Comparison of ENCODE assay signal across 16 cellular contexts in genomic region chr10:65275296-65275695, GRCh38.
DNase-seq lines count a peak whose midpoint lies in the region; ATAC-seq, FAIRE-seq and TF ChIP-seq lines count a peak whose summit lies in the region.
"Had no signal": no experiment of that assay in that cellular context is flagged by ENCODE, and none has a peak within 500 bp of the region (broad histone marks: within the 10 kb centered on the region; RNA-seq: fewer than 3 reads in every experiment).

No MANE protein-coding gene starts in this region.

- FAIRE-seq in bronchial epithelial cell (lab: Jason Lieb, UNC) = no peak
- FAIRE-seq: GM12878, GM18507 had no signal

- no peak for ATAC-seq in HG03460 (IDR thresholded peaks at IDR 0.05; ENCODE audit: unreplicated experiment)
- no peak for ATAC-seq in GM21619 (IDR thresholded peaks at IDR 0.05; ENCODE audit: unreplicated experiment)
- ATAC-seq: CD8-positive, alpha-beta T cell; GM12878 had no signal

- H3K4me3 ChIP-seq in bronchial epithelial cell (ENCODE audit: low read depth, low read length) = no peak overlapping the region
- H3K4me3 ChIP-seq: GM12878, HAP-1 had no signal

- H3K36me3 ChIP-seq in bronchial epithelial cell (ENCODE audit: control insufficient read depth, insufficient read depth, low read length) = no peaks in the 10 kb centered on the region
- H3K36me3 ChIP-seq: HAP-1 had no signal

- H3K27me3 ChIP-seq in bronchial epithelial cell (ENCODE audit: control insufficient read depth, insufficient read depth, low read length) = no peaks in the 10 kb centered on the region

- TF ChIP-seq CTCF in bronchial epithelial cell (IDR thresholded peaks at IDR 0.05; ENCODE audit: insufficient read depth, low read length, severe bottlenecking) = no peak

- DNase-seq in DMS53 (lab: John Stamatoyannopoulos, UW) (peak; percentile 78), HT1080 (ENCODE audit: low read depth) (peak; percentile 5), bronchial epithelial cell (ENCODE audit: low read depth) (peak; percentile 23), iPS-NIHi7 (ENCODE audit: extremely low spot score) (no peak), DMS153 (lab: John Stamatoyannopoulos, UW) (no peak)
- DNase-seq: Caco-2; CD8-positive, alpha-beta T cell; DMS79; GOT3; IMR-90; KBM-7 had no signal

Comparison
In these comparisons a context has a peak if more than half of its experiments do, and no peak if none do; other contexts are left out.
1. DNase-seq: peak in DMS53 (single experiment), HT1080 (single experiment) and bronchial epithelial cell (single experiment); none in iPS-NIHi7 (single experiment) and DMS153 (single experiment).